20 cellular contexts compared by ENCODE assay signal in the genomic region with DNA sequence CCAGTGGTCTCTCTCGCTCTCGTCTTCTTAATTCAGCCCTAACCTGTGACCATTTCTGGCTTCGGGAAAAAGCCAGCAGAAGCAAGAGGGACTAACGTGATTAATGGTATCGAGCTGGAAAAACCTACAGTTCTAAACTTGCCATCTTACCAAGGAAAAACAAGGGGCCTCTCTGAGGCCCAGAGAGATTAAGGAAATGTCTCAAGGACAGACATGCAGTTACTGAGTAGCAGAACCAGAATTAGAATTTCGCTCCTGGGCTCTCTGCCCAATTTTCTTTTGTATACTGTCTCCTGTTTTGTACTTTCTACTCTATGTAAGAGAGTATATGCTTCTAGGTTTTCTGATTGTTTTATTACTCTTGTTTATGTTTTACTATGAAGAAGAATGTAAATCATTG.
DNase-seq lines count a peak whose midpoint lies in the region; ATAC-seq and TF ChIP-seq lines count a peak whose summit lies in the region.
"Had no signal": no experiment of that assay in that cellular context is flagged by ENCODE, and none has a peak within 500 bp of the region (broad histone marks: within the 10 kb centered on the region; RNA-seq: fewer than 3 reads in every experiment).

No MANE protein-coding gene starts in this region.

- peak; percentile 88 for DNase-seq in amniotic epithelial cell (ENCODE audit: low read depth)
- DNase-seq in fibroblast of pulmonary artery (ENCODE audit: low read depth), result peak; percentile 30
- no peak for DNase-seq in prostate gland (ENCODE audit: low spot score)
- no peak for DNase-seq in uterus
- DNase-seq in NCI-H345 (lab: John Stamatoyannopoulos, UW), result no peak
- DNase-seq: activated CD4-positive, alpha-beta T cell treated with anti-CD3 and anti-CD28 coated beads for 48 hours; activated T-cell treated with anti-CD3 and anti-CD28 coated beads, Interleukin-2, amount 50 U/mL, for 24 hours; CD4-positive, alpha-beta T cell; EL; HCEC 1CT; immature natural killer cell; NCI-H1048; NCI-H187; pancreas; stimulated activated naive CD8-positive, alpha-beta T cell treated with anti-CD3 and anti-CD28 coated beads, Interleukin-15, amount 100 ng/mL, for 72 hours had no signal

- no peak for TF ChIP-seq CTCF in fibroblast of pulmonary artery (IDR thresholded peaks at IDR 0.05; ENCODE audit: low read length, missing control alignments)
- no peak for TF ChIP-seq CTCF in prostate gland (IDR thresholded peaks at IDR 0.05)
- TF ChIP-seq CTCF in uterus (IDR thresholded peaks at IDR 0.05), result no peak

- 54% methylated on average over 6 of the region's 6 CpGs for WGBS in prostate gland

- no peak for ATAC-seq in HG03439 (IDR thresholded peaks at IDR 0.05; ENCODE audit: unreplicated experiment)
- no peak for ATAC-seq in GM18907 (IDR thresholded peaks at IDR 0.05; ENCODE audit: unreplicated experiment)
- ATAC-seq: sciatic nerve; stimulated activated naive CD8-positive, alpha-beta T cell treated with anti-CD3 and anti-CD28 coated beads, Interleukin-15, amount 100 ng/mL, for 72 hours had no signal

- H3K9me3 ChIP-seq in prostate gland, result no peaks in the 10 kb centered on the region
- H3K9me3 ChIP-seq in uterus, result no peaks in the 10 kb centered on the region
- H3K9me3 ChIP-seq: pancreas had no signal

- H3K27ac ChIP-seq in prostate gland, result peak overlapping the region; percentile 9 to 56
- peak overlapping the region; percentile 23 to 79 for H3K27ac ChIP-seq in uterus
- H3K27ac ChIP-seq: cardiac muscle cell, HL-60, pancreas had no signal

- no peaks in the 10 kb centered on the region for H3K27me3 ChIP-seq in prostate gland (replicated peaks; ENCODE audit: insufficient read depth)
- H3K27me3 ChIP-seq in uterus, result no peaks in the 10 kb centered on the region
- H3K27me3 ChIP-seq: cardiac muscle cell, pancreas had no signal

- H3K4me3 ChIP-seq in fibroblast of pulmonary artery (replicated peaks; ENCODE audit: low read depth, low read length), result no peak overlapping the region
- no peak overlapping the region for H3K4me3 ChIP-seq in prostate gland
- no peak overlapping the region for H3K4me3 ChIP-seq in uterus
- H3K4me3 ChIP-seq: cardiac muscle cell, pancreas had no signal

- H3K36me3 ChIP-seq in prostate gland, result no peaks in the 10 kb centered on the region
- H3K36me3 ChIP-seq in uterus, result no peaks in the 10 kb centered on the region
- H3K36me3 ChIP-seq: pancreas had no signal

- intact Hi-C loops in prostate gland (cut with DNase I), result loop anchor here (5.0 kb wide), 1 partner anchor 67 kb away; the partner anchor contains the start of gene LTV1
- intact Hi-C loops in uterus (cut with DNase I; ENCODE audit: low total_unique reads), result no loop called here

- H3K4me1 ChIP-seq in prostate gland (replicated peaks), result no peaks in the 10 kb centered on the region
- H3K4me1 ChIP-seq in uterus, result peaks cover 0 to 12% of the 10 kb centered on the region in 2 donors
- H3K4me1 ChIP-seq: pancreas had no signal

- TF ChIP-seq POLR2A in prostate gland (IDR thresholded peaks at IDR 0.05) (no peak), uterus (IDR thresholded peaks at IDR 0.05) (no peak)

Comparison
In these comparisons a context has a peak if more than half of its experiments do, and no peak if none do; other contexts are left out.
1. DNase-seq: peak in amniotic epithelial cell (single experiment) and fibroblast of pulmonary artery (single experiment); none in prostate gland (single experiment), uterus (0 of 2) and NCI-H345 (single experiment).